In the genomic region with DNA sequence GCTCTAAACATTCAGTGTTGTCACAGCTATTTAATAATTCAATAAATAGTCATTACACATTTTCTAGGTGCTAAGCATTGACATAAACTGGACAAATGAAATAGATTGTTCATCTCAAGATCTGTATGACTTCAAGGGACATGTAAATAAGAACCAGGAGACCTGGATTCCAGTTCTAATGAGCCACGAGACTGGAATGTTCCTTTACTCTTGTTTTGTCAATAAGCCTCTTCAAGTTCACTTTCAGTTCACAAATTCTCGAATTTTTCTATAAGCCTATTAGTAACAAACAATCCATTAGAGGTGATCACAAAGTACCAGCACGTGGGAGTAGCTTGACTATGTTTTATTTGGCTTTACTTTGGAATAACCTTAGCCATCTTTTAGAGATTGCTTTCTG, we compare ENCODE assay signal across 17 cellular contexts.
"Had no signal": no experiment of that assay in that cellular context is flagged by ENCODE, and none has a peak within 500 bp of the region (broad histone marks: within the 10 kb centered on the region; RNA-seq: fewer than 3 reads in every experiment).

No MANE protein-coding gene starts in this region.

- H3K36me3 ChIP-seq: prostate gland, thoracic aorta, transverse colon had no signal

- H2AFZ ChIP-seq: hepatocyte, parathyroid adenoma had no signal

- H3K4me1 ChIP-seq: parathyroid adenoma, prostate gland, transverse colon had no signal

- H3K27me3 ChIP-seq: hepatocyte, transverse colon had no signal

- H3K4me2 ChIP-seq: hepatocyte had no signal

- H3K9me3 ChIP-seq: prostate gland, thoracic aorta, transverse colon had no signal

- H3K79me2 ChIP-seq: hepatocyte, parathyroid adenoma had no signal

- H3K9ac ChIP-seq: parathyroid adenoma had no signal

- H3K4me3 ChIP-seq: hepatocyte, prostate gland, skin epidermis, thoracic aorta, transverse colon had no signal

- ATAC-seq: effector memory CD8-positive, alpha-beta T cell; naive thymus-derived CD4-positive, alpha-beta T cell; sciatic nerve; stimulated activated naive B cell treated with anti-CD40 and anti-IgM and Interleukin-4, amounts not matched to agents 10 μg/mL and 1 μg/mL and 100 μg/mL, for 72 hours; stimulated activated naive CD8-positive, alpha-beta T cell treated with anti-CD3 and anti-CD28 coated beads, Interleukin-15, amount 100 ng/mL, for 72 hours had no signal

- DNase-seq: effector memory CD8-positive, alpha-beta T cell; foreskin melanocyte; head of caudate nucleus; naive thymus-derived CD4-positive, alpha-beta T cell; nephron progenitor cell; retina; stimulated activated CD4-positive, alpha-beta T cell treated with anti-CD3 and anti-CD28 coated beads, Interleukin-2, amount 100 ng/mL, for 24 hours; stimulated activated CD4-positive, alpha-beta T cell treated with anti-CD3 and anti-CD28 coated beads, Interleukin-4, amount 100 ng/mL, for 4 hours; stimulated activated naive B cell treated with anti-CD40 and anti-IgM and Interleukin-4, amounts not matched to agents 10 μg/mL and 1 μg/mL and 100 μg/mL, for 72 hours; stimulated activated naive CD8-positive, alpha-beta T cell treated with anti-CD3 and anti-CD28 coated beads, Interleukin-15, amount 100 ng/mL, for 72 hours; transverse colon had no signal

- H3K27ac ChIP-seq: hepatocyte, parathyroid adenoma, prostate gland, skin epidermis, thoracic aorta, transverse colon had no signal
